In the genomic region with DNA sequence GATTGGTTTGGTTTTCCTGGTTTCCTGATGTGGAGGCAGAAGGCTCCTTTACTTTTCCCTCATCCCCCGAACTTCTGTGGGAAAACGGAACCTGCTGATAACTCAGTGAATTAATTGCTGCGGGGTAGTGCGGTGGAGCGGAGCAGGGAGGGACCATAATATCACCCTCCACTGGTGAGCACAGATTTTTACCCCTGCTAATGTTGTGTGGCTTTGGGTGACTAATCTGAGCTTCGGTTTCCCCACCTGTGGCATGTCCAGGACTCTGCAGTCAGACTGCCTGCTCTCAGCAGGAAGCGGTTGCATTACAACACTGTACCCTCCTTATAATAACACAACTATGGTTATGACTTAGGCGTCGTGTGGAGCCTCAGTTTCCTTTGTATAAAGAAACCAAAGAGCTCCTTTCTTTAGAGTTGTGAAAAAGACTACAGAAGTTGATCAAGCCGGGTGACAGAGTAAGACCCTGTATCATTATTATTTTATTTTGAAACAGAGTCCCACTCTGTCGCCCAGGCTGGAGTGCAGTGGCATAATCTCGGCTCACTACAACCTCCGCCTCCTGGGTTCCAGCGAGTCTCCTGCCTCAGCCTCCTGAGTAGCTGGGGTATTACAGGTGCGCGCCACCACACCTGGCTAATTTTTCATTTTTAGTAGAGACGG, we compare ENCODE assay signal across 8 cellular contexts. TPM values are rescaled to one million over a fixed set of nuclear protein-coding genes. Genes with fewer than 3 reads are reported as not detected.
DNase-seq lines count a peak whose midpoint lies in the region; ATAC-seq, FAIRE-seq and TF ChIP-seq lines count a peak whose summit lies in the region.

No MANE protein-coding gene starts in this region.

- H3K9me1 ChIP-seq in keratinocyte (ENCODE audit: control insufficient read depth, extremely low read depth, insufficient read depth, low read length), result no peaks in the 10 kb centered on the region

- no peak for TF ChIP-seq CTCF in GM06990 (IDR thresholded peaks at IDR 0.05; ENCODE audit: insufficient read depth, low read length, poor library complexity, severe bottlenecking)
- no peak for TF ChIP-seq CTCF in NB4 (IDR thresholded peaks at IDR 0.05; ENCODE audit: low read depth, low read length)
- peak in 1 of 3 experiments; percentile 0 for TF ChIP-seq CTCF in keratinocyte (optimal IDR thresholded peaks at IDR 0.05 in 1 of 3, IDR thresholded peaks at IDR 0.05 in 1 of 3, conservative IDR thresholded peaks at IDR 0.05 in 1 of 3; ENCODE audit: extremely low read depth in 1 of 3, insufficient read depth in 2 of 3, low read length in 3 of 3)
- TF ChIP-seq CTCF in transverse colon (IDR thresholded peaks at IDR 0.05), result no peak
- no peak for TF ChIP-seq CTCF in ovary (IDR thresholded peaks at IDR 0.05)

- H3K79me2 ChIP-seq in keratinocyte (ENCODE audit: control insufficient read depth, insufficient read depth, low read length), result peaks cover 15% of the 10 kb centered on the region

- intact Hi-C loops in transverse colon (cut with DNase I; ENCODE audit: low total_unique reads) (no loop called here), ovary (cut with DNase I) (no loop called here)

- DNase-seq in GM06990 (ENCODE audit: extremely low read depth, insufficient read length) (peak; percentile 61), NB4 (ENCODE audit: low read depth) (peak; percentile 90), keratinocyte (ENCODE audit: low read depth, low spot score) (no peak), transverse colon (peak; percentile 44), ovary (no peak)
- peak; percentile 47 for DNase-seq in activated T-cell treated with anti-CD3 and anti-CD28 coated beads, Interleukin-2, amount 50 U/mL, for 24 hours

- H3K9me3 Mint-ChIP-seq in activated T-cell treated with anti-CD3 and anti-CD28 coated beads, Interleukin-2, amount 50 U/mL, for 24 hours, result no peaks in the 10 kb centered on the region

- H3K4me1 Mint-ChIP-seq in activated T-cell treated with anti-CD3 and anti-CD28 coated beads, Interleukin-2, amount 50 U/mL, for 24 hours (ENCODE audit: low read depth), result peaks cover 36% of the 10 kb centered on the region

- peaks cover 31% of the 10 kb centered on the region for H3K4me1 ChIP-seq in keratinocyte (ENCODE audit: control insufficient read depth, extremely low read depth, insufficient read depth, low read length)
- H3K4me1 ChIP-seq in transverse colon, result peaks cover 8 to 43% (median 33%) of the 10 kb centered on the region in 4 donors
- H3K4me1 ChIP-seq in ovary (ENCODE audit: insufficient read depth), result peaks cover 4% of the 10 kb centered on the region

- no peak for FAIRE-seq in keratinocyte (lab: Jason Lieb, UNC)

- H2AFZ ChIP-seq in keratinocyte (ENCODE audit: control insufficient read depth, low read length), result no peak overlapping the region

- peaks cover 52% of the 10 kb centered on the region for H3K27me3 Mint-ChIP-seq in activated T-cell treated with anti-CD3 and anti-CD28 coated beads, Interleukin-2, amount 50 U/mL, for 24 hours

- H3K4me2 ChIP-seq in keratinocyte (ENCODE audit: control insufficient read depth, extremely low read depth, insufficient read depth, low read depth, low read length), result peak overlapping the region; percentile 3

- H3K9ac ChIP-seq in keratinocyte (ENCODE audit: control insufficient read depth, extremely low read depth, insufficient read depth, low read length), result no peak overlapping the region

- peak overlapping the region; percentile 47 for H3K27ac Mint-ChIP-seq in activated T-cell treated with anti-CD3 and anti-CD28 coated beads, Interleukin-2, amount 50 U/mL, for 24 hours

- ATAC-seq in GM21723 (IDR thresholded peaks at IDR 0.05; ENCODE audit: unreplicated experiment) (peak; percentile 66), GM21737 (IDR thresholded peaks at IDR 0.05; ENCODE audit: unreplicated experiment) (no peak)

- TF ChIP-seq POLR2A in NB4 (IDR thresholded peaks at IDR 0.05; ENCODE audit: extremely low read depth, insufficient read length), result no peak
- no peak for TF ChIP-seq POLR2A in transverse colon (IDR thresholded peaks at IDR 0.05)
- TF ChIP-seq POLR2A in ovary (IDR thresholded peaks at IDR 0.05), result no peak

- in situ Hi-C loops in transverse colon (cut with MboI; ENCODE audit: low pct_ligation_motif_present in 1 of 4, low pct_unique_long_range_greater_than_20kb in 1 of 4, low sequenced_read_pairs in 3 of 4), result no loop called here

- WGBS in transverse colon (ENCODE audit: low coverage in 1 of 2), 2 donors, result 56 to 60% methylated on average over 11 to 17 of the region's 17 CpGs
- 62 to 63% (median 62%) methylated on average over 17 of the region's 17 CpGs for WGBS in ovary, 3 donors

- no peaks in the 10 kb centered on the region for H3K36me3 Mint-ChIP-seq in activated T-cell treated with anti-CD3 and anti-CD28 coated beads, Interleukin-2, amount 50 U/mL, for 24 hours (ENCODE audit: low read depth)

- no peaks in the 10 kb centered on the region for H3K9me3 ChIP-seq in keratinocyte (ENCODE audit: control insufficient read depth, low read depth, low read length)
- H3K9me3 ChIP-seq in transverse colon, result no peaks in the 10 kb centered on the region
- H3K9me3 ChIP-seq in ovary, result no peaks in the 10 kb centered on the region

- H3K4me3 Mint-ChIP-seq in activated T-cell treated with anti-CD3 and anti-CD28 coated beads, Interleukin-2, amount 50 U/mL, for 24 hours, result no peak overlapping the region

- H3K27ac ChIP-seq in keratinocyte (ENCODE audit: control insufficient read depth, insufficient read depth, low read length), result no peak overlapping the region
- peak overlapping the region; percentile 91 to 93 (median 92) for H3K27ac ChIP-seq in transverse colon
- H3K27ac ChIP-seq in ovary, result no peak overlapping the region

- no peak for TF ChIP-seq EP300 in transverse colon (IDR thresholded peaks at IDR 0.05; ENCODE audit: low read depth)
- no peak for TF ChIP-seq EP300 in ovary (IDR thresholded peaks at IDR 0.05)

- dilution Hi-C loops in keratinocyte (cut with MboI; ENCODE audit: extremely low pct_ligation_motif_present, low sequenced_read_pairs), result no loop called here

- no peaks in the 10 kb centered on the region for H4K20me1 ChIP-seq in keratinocyte (ENCODE audit: control insufficient read depth, extremely low read depth, insufficient read depth, low read length)

- H3K36me3 ChIP-seq in GM06990 (ENCODE audit: control insufficient read depth, insufficient read depth, low read length), result no peaks in the 10 kb centered on the region
- no peaks in the 10 kb centered on the region for H3K36me3 ChIP-seq in keratinocyte (ENCODE audit: control insufficient read depth in 2 of 2, extremely low read depth in 1 of 2, insufficient read depth in 2 of 2, low read length in 2 of 2)
- no peaks in the 10 kb centered on the region for H3K36me3 ChIP-seq in transverse colon
- no peaks in the 10 kb centered on the region for H3K36me3 ChIP-seq in ovary

- H3K27me3 ChIP-seq in GM06990 (replicated peaks; ENCODE audit: control insufficient read depth, insufficient read depth, low read length) (no peaks in the 10 kb centered on the region; the same call in 1 of the 2 replicates), keratinocyte (ENCODE audit: control insufficient read depth, extremely low read depth, insufficient read depth, low read length) (no peaks in the 10 kb centered on the region), transverse colon (no peaks in the 10 kb centered on the region), ovary (no peaks in the 10 kb centered on the region)

- H3K4me3 ChIP-seq in GM06990 (replicated peaks; ENCODE audit: low read depth, low read length) (no peak overlapping the region), NB4 (ENCODE audit: low read depth, low read length) (no peak overlapping the region), keratinocyte (ENCODE audit: control insufficient read depth in 2 of 3, extremely low read depth in 1 of 3, insufficient read depth in 2 of 3, low read depth in 1 of 3, low read length in 3 of 3) (no peak overlapping the region), transverse colon (no peak overlapping the region), ovary (no peak overlapping the region)

RNA-seq across cellular contexts. Expression of a gene that starts 2.2 kb away (rescaled TPM):
- polyA plus RNA-seq in keratinocyte (24.4 to 40.8 TPM (median 33.0 TPM) in 3 replicates), ovary (10 to 100 TPM; 26.0 to 86.9 TPM)
- 34.7 TPM for polyA plus RNA-seq in keratinocyte (2011; ENCODE audit: low read depth)
- polyA plus RNA-seq in keratinocyte (2011; cell fraction: cytosol; rRNA removed), result 10.6 and 31.2 TPM in 2 replicates
- 42.7 and 42.9 TPM in 2 replicates for polyA plus RNA-seq in keratinocyte (2011; cell fraction: nucleus; rRNA removed)
- polyA plus RNA-seq in keratinocyte (2012; ENCODE audit: low replicate concordance), result 28.1 and 65.4 TPM in 2 replicates
- 8.9 to 12.6 TPM (median 9.4 TPM) in 3 replicates for polyA minus RNA-seq in keratinocyte
- 68.7 TPM for polyA minus RNA-seq in keratinocyte (2011; cell fraction: cytosol; rRNA and poly(A)+ RNA removed)
- 23.6 and 35.0 TPM in 2 replicates for polyA minus RNA-seq in keratinocyte (2011; cell fraction: nucleus; rRNA and poly(A)+ RNA removed)
- total RNA-seq in transverse colon (1,000 to 10,000 TPM in 1 of 4 donors, 100 to 1,000 TPM in 3; 516 to 1,015 (median 933) TPM), ovary (100 to 1,000 TPM in 3 of 7 donors, 10 to 100 TPM in 4; 42.6 to 353 (median 64.2) TPM)

RNA-seq across cellular contexts. Expression of a gene that starts 34.8 kb away (rescaled TPM):
- polyA plus RNA-seq in keratinocyte, result not detected in 3 replicates
- polyA plus RNA-seq in keratinocyte (2011; ENCODE audit: low read depth), result not detected
- not detected in 2 replicates for polyA plus RNA-seq in keratinocyte (2011; cell fraction: cytosol; rRNA removed)
- polyA plus RNA-seq in keratinocyte (2011; cell fraction: nucleus; rRNA removed), result not detected in 2 replicates
- polyA plus RNA-seq in keratinocyte (2012; ENCODE audit: low replicate concordance), result not detected in 2 replicates
- not detected in 3 replicates for polyA minus RNA-seq in keratinocyte
- not detected for polyA minus RNA-seq in keratinocyte (2011; cell fraction: cytosol; rRNA and poly(A)+ RNA removed)
- not detected in 2 replicates for polyA minus RNA-seq in keratinocyte (2011; cell fraction: nucleus; rRNA and poly(A)+ RNA removed)
- not detected for total RNA-seq in transverse colon
- 1 to 10 TPM in 6 of 7 donors, not detected in 1; 1.1 to 3.5 (median 2.1) TPM for total RNA-seq in ovary
- polyA plus RNA-seq in ovary, result 1 to 10 TPM; 3.5 to 6.6 TPM

Comparison
In these comparisons a context has a peak if more than half of its experiments do, and no peak if none do; other contexts are left out.
1. DNase-seq: peak in GM06990 (single experiment), NB4 (single experiment), activated T-cell treated with anti-CD3 and anti-CD28 coated beads, Interleukin-2, amount 50 U/mL, for 24 hours (single experiment) and transverse colon (single experiment); none in keratinocyte (single experiment) and ovary (0 of 5).
2. H3K27ac ChIP-seq: peak in transverse colon (4 of 4); none in keratinocyte (single experiment) and ovary (0 of 2).